20 cellular contexts compared by ENCODE assay signal in genomic region chr15:33448151-33448550, GRCh38.
"Had no signal": no experiment of that assay in that cellular context is flagged by ENCODE, and none has a peak within 500 bp of the region (broad histone marks: within the 10 kb centered on the region; RNA-seq: fewer than 3 reads in every experiment).

No MANE protein-coding gene starts in this region.

- H3K27me3 ChIP-seq: transverse colon had no signal

- H3K27ac ChIP-seq: neutrophil, stomach, thoracic aorta, transverse colon had no signal

- H3K4me1 Mint-ChIP-seq: immature natural killer cell; naive B cell; stimulated activated naive B cell treated with anti-CD40 and anti-IgM and Interleukin-4, amounts not matched to agents 10 μg/mL and 1 μg/mL and 100 μg/mL, for 72 hours had no signal

- H3K36me3 ChIP-seq: neutrophil, stomach, thoracic aorta, transverse colon had no signal

- DNase-seq: cerebellar nuclear complex; effector memory CD8-positive, alpha-beta T cell; erythroblast; immature natural killer cell; kidney; left cardiac atrium; left ventricle myocardium superior; mesenchymal stem cell; naive B cell; stimulated activated CD4-positive, alpha-beta T cell treated with anti-CD3 and anti-CD28 coated beads, Interleukin-2, amount 100 ng/mL, for 24 hours; stimulated activated CD4-positive, alpha-beta T cell treated with anti-CD3 and anti-CD28 coated beads, Interleukin-4, amount 100 ng/mL, for 4 hours; stimulated activated naive B cell treated with anti-CD40 and anti-IgM and Interleukin-4, amounts not matched to agents 10 μg/mL and 1 μg/mL and 100 μg/mL, for 72 hours; stomach; substantia nigra; transverse colon had no signal

- H3K9me3 ChIP-seq: neutrophil, stomach, thoracic aorta, transverse colon had no signal

- H3K4me1 ChIP-seq: stomach, transverse colon had no signal

- H3K9me3 Mint-ChIP-seq: dendritic cell treated with granulocyte-macrophage colony-stimulating factor and Interleukin-4, amounts not matched to agents 40 ng/mL and 50 ng/mL, for 4 days; immature natural killer cell; stimulated activated naive B cell treated with anti-CD40 and anti-IgM and Interleukin-4, amounts not matched to agents 10 μg/mL and 1 μg/mL and 100 μg/mL, for 72 hours had no signal

- H3K27ac Mint-ChIP-seq: dendritic cell treated with granulocyte-macrophage colony-stimulating factor and Interleukin-4, amounts not matched to agents 40 ng/mL and 50 ng/mL, for 4 days; effector memory CD8-positive, alpha-beta T cell; immature natural killer cell; stimulated activated naive B cell treated with anti-CD40 and anti-IgM and Interleukin-4, amounts not matched to agents 10 μg/mL and 1 μg/mL and 100 μg/mL, for 72 hours had no signal

- H3K4me3 Mint-ChIP-seq: dendritic cell treated with granulocyte-macrophage colony-stimulating factor and Interleukin-4, amounts not matched to agents 40 ng/mL and 50 ng/mL, for 4 days; effector memory CD8-positive, alpha-beta T cell; immature natural killer cell; naive B cell; stimulated activated naive B cell treated with anti-CD40 and anti-IgM and Interleukin-4, amounts not matched to agents 10 μg/mL and 1 μg/mL and 100 μg/mL, for 72 hours had no signal

- ATAC-seq: effector memory CD8-positive, alpha-beta T cell; left cardiac atrium; left ventricle myocardium superior; sciatic nerve; stimulated activated naive B cell treated with anti-CD40 and anti-IgM and Interleukin-4, amounts not matched to agents 10 μg/mL and 1 μg/mL and 100 μg/mL, for 72 hours had no signal

- H3K4me3 ChIP-seq: lung, stomach, thoracic aorta, transverse colon had no signal

- H3K36me3 Mint-ChIP-seq: immature natural killer cell; naive B cell; stimulated activated naive B cell treated with anti-CD40 and anti-IgM and Interleukin-4, amounts not matched to agents 10 μg/mL and 1 μg/mL and 100 μg/mL, for 72 hours had no signal
